ENCODE assay signal across 20 cellular contexts in the genomic region with DNA sequence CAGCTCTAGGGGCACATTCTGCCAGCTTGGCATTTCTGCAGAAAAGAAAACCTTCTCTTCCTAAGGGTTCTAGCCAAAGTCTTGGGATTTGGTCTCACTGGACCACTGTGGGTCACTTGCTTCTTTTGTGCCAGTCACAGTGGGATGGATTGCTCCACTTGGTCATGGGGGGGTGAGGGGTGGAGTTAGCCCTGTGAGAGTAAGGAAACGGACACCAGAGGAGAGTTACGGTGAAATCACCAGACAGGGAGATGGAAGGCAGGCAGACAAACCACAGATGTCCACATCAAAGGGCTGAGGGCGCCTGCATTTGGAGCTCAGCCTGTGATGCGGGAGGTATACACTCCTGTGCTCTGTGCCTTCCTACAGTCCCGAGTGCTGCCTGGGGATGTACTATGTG. TPM values are rescaled to one million over a fixed set of nuclear protein-coding genes. Genes with fewer than 3 reads are reported as not detected.
"Had no signal": no experiment of that assay in that cellular context is flagged by ENCODE, and none has a peak within 500 bp of the region (broad histone marks: within the 10 kb centered on the region; RNA-seq: fewer than 3 reads in every experiment).

No MANE protein-coding gene starts in this region.

- FAIRE-seq: bronchial epithelial cell, endothelial cell of umbilical vein, keratinocyte, pancreas had no signal

- H3K4me3 ChIP-seq: coronary artery, heart right ventricle, left ventricle myocardium inferior, pancreas, smooth muscle cell, upper lobe of left lung had no signal

- DNase-seq: activated CD4-positive, alpha-beta T cell treated with anti-CD3 and anti-CD28 coated beads, Interleukin-2, amount 50 U/mL, for 48 hours; activated CD4-positive, CD25-positive, alpha-beta regulatory T cell treated with anti-CD3 and anti-CD28 coated beads, Interleukin-2, amount 50 U/mL, for 72 hours; activated CD8-positive, alpha-beta memory T cell treated with anti-CD3 and anti-CD28 coated beads, Interleukin-2, amount 10 ng/mL, durations not matched to agents 7 days and 5 days; activated gamma-delta T cell treated with Interleukin-2 at 50 U/mL for 16 hours; activated naive CD8-positive, alpha-beta T cell treated with anti-CD3 and anti-CD28 coated beads for 36 hours; activated T-cell treated with anti-CD3 and anti-CD28 coated beads, Interleukin-2, amount 50 U/mL, for 4 hours; effector CD4-positive, alpha-beta T cell; foreskin melanocyte; heart right ventricle; left ventricle myocardium inferior; mesenchymal stem cell; pancreas; retina; upper lobe of left lung had no signal

- ATAC-seq: activated CD8-positive, alpha-beta memory T cell treated with anti-CD3 and anti-CD28 coated beads, Interleukin-2, amount 10 ng/mL, durations not matched to agents 7 days and 5 days; activated T-cell treated with anti-CD3 and anti-CD28 coated beads, Interleukin-2, amount 50 U/mL, for 4 hours; pancreas; stimulated activated effector memory CD8-positive, alpha-beta T cell treated with anti-CD3 and anti-CD28 coated beads, Interleukin-12 subunit alpha, Interleukin-12 subunit beta, amount 100 ng/mL, for 72 hours had no signal

- H3K27ac ChIP-seq: coronary artery, heart right ventricle, left ventricle myocardium inferior, pancreas, upper lobe of left lung had no signal

- H3K4me2 ChIP-seq: smooth muscle cell had no signal

- H3K36me3 ChIP-seq: heart right ventricle, left ventricle myocardium inferior, pancreas, upper lobe of left lung had no signal

- H3K9me3 ChIP-seq: pancreas had no signal

- H3K27me3 ChIP-seq: heart right ventricle, pancreas, upper lobe of left lung had no signal

RNA-seq across cellular contexts. Expression of a gene that starts 10.8 kb away (rescaled TPM):
- total RNA-seq: bronchial epithelial cell had no signal
- polyA plus RNA-seq: keratinocyte, smooth muscle cell had no signal

RNA-seq across cellular contexts. Expression of a gene that starts 42.3 kb away (rescaled TPM):
- total RNA-seq: activated CD8-positive, alpha-beta memory T cell treated with anti-CD3 and anti-CD28 coated beads, Interleukin-2, amount 10 ng/mL, durations not matched to agents 7 days and 5 days; activated naive CD8-positive, alpha-beta T cell treated with anti-CD3 and anti-CD28 coated beads for 36 hours; activated T-cell treated with anti-CD3 and anti-CD28 coated beads, Interleukin-2, amount 50 U/mL, for 4 hours; bronchial epithelial cell; heart right ventricle; left ventricle myocardium inferior; pancreas; upper lobe of left lung had no signal
- polyA plus RNA-seq: endothelial cell of umbilical vein, heart right ventricle, keratinocyte, pancreas, smooth muscle cell had no signal
